Comparison of ENCODE assay signal across 1 cellular context in genomic region chr2:20584637-20585321, GRCh38.
TF ChIP-seq lines count a peak whose summit lies in the region.

No MANE protein-coding gene starts in this region.

TF ChIP-seq in SK-N-SH, 30 proteins besides CTCF, POLR2A, EP300 and RAD21 (continued from another document):
- peak; percentile 70; the same call in 1 of the 2 replicates for TF ChIP-seq PBX3 (IDR thresholded peaks at IDR 0.05)
- TF ChIP-seq GATA2 (CRISPR knock-in tag; IDR thresholded peaks at IDR 0.05), result no peak
- TF ChIP-seq USF2 (IDR thresholded peaks at IDR 0.05; ENCODE audit: borderline replicate concordance, low read depth, low read length), result no peak
- no peak for TF ChIP-seq ELF1 (IDR thresholded peaks at IDR 0.05)
- peak; percentile 96 for TF ChIP-seq TCF12 (IDR thresholded peaks at IDR 0.05)
- no peak for TF ChIP-seq NRF1 (IDR thresholded peaks at IDR 0.05; ENCODE audit: low read depth, low read length)
- TF ChIP-seq MEF2A (IDR thresholded peaks at IDR 0.05; ENCODE audit: borderline replicate concordance, low read depth), result no peak
- TF ChIP-seq MXI1 (IDR thresholded peaks at IDR 0.05; ENCODE audit: low read depth, low read length), result no peak
- TF ChIP-seq CHD2 (IDR thresholded peaks at IDR 0.05; ENCODE audit: low read length, partially characterized antibody), result no peak
- no peak for TF ChIP-seq IRF3 (IDR thresholded peaks at IDR 0.05; ENCODE audit: low read depth, low read length)
- TF ChIP-seq RXRA (IDR thresholded peaks at IDR 0.05; ENCODE audit: borderline replicate concordance, low read depth), result peak; percentile 98
- no peak; the same call in 1 of the 2 replicates for TF ChIP-seq USF1 (IDR thresholded peaks at IDR 0.05; ENCODE audit: borderline replicate concordance, low read depth)
- no peak for TF ChIP-seq YY1 (IDR thresholded peaks at IDR 0.05; ENCODE audit: low read depth)
